Comparison of ENCODE assay signal across 35 cellular contexts in the genomic region with DNA sequence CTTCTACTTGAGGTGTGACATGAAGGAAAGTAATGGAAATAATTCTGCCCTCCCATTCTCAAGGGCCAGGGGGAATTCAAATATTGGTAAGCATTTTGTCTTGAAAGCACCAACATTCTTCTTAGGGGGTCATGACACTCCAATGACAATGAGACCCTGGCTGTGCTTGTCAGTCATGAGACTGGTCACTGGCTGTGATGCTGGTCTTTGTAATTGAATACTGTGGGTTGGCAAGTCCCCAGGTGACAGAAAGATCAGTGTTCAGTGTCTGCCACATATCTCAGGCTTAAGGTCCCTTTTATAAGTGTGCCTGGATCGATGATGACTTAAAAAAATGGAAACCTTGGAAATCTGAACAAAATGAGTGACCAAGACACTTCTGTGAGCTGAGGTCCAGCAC.
"Had no signal": no experiment of that assay in that cellular context is flagged by ENCODE, and none has a peak within 500 bp of the region (broad histone marks: within the 10 kb centered on the region; RNA-seq: fewer than 3 reads in every experiment).

No MANE protein-coding gene starts in this region.

- ATAC-seq: activated CD4-positive, alpha-beta T cell treated with anti-CD3 and anti-CD28 coated beads for 36 hours; activated CD8-positive, alpha-beta memory T cell treated with anti-CD3 and anti-CD28 coated beads, Interleukin-2, amount 10 ng/mL, durations not matched to agents 7 days and 5 days; activated CD8-positive, alpha-beta T cell treated with anti-CD3 and anti-CD28 coated beads, Interleukin-2, amount 10 ng/mL, durations not matched to agents 7 days and 5 days; activated naive CD8-positive, alpha-beta T cell treated with anti-CD3 and anti-CD28 coated beads, Interleukin-2, amount 50 U/mL, for 24 hours; body of pancreas; effector memory CD8-positive, alpha-beta T cell; foreskin keratinocyte; gastroesophageal sphincter; T-helper 17 cell had no signal

- H3K27me3 ChIP-seq: adrenal gland, body of pancreas, esophagus muscularis mucosa, foreskin keratinocyte, gastroesophageal sphincter had no signal

- H3K4me3 Mint-ChIP-seq: activated CD4-positive, alpha-beta memory T cell treated with anti-CD3 and anti-CD28 coated beads for 36 hours; activated CD4-positive, alpha-beta T cell treated with anti-CD3 and anti-CD28 coated beads for 36 hours; activated CD4-positive, alpha-beta T cell treated with anti-CD3 and anti-CD28 coated beads, Interleukin-2, amount 10 ng/mL, durations not matched to agents 24 days and 14 days; activated CD8-positive, alpha-beta memory T cell treated with anti-CD3 and anti-CD28 coated beads, Interleukin-2, amount 10 ng/mL, durations not matched to agents 7 days and 5 days; activated CD8-positive, alpha-beta T cell treated with anti-CD3 and anti-CD28 coated beads, Interleukin-2, amount 10 ng/mL, durations not matched to agents 7 days and 5 days; activated naive CD4-positive, alpha-beta T cell treated with anti-CD3 and anti-CD28 coated beads for 36 hours; activated naive CD4-positive, alpha-beta T cell treated with anti-CD3 and anti-CD28 coated beads, Interleukin-2, amount 50 U/mL, for 24 hours; activated naive CD8-positive, alpha-beta T cell treated with anti-CD3 and anti-CD28 coated beads for 36 hours; activated naive CD8-positive, alpha-beta T cell treated with anti-CD3 and anti-CD28 coated beads, Interleukin-2, amount 50 U/mL, for 24 hours; activated T-helper 1 cell treated with anti-CD3 and anti-CD28 coated beads, Interleukin-12 subunit alpha, Interleukin-12 subunit beta, Interleukin-2, Interleukin-4 antibody, amounts not matched to agents 30 ng/mL and 10 ng/mL and 1 ng/mL, durations not matched to agents 14 hours and 24 hours and 36 hours; effector memory CD8-positive, alpha-beta T cell; T-helper 17 cell; T-helper 2 cell treated with Interferon-gamma antibody and Interleukin-4, amounts not matched to agents 5 μg/mL and 100 μg/mL, for 36 hours had no signal

- H3K9me3 ChIP-seq: adrenal gland had no signal

- H3K4me3 ChIP-seq: adrenal gland, body of pancreas, esophagus muscularis mucosa, gastroesophageal sphincter had no signal

- DNase-seq: activated CD4-positive, alpha-beta memory T cell treated with anti-CD3 and anti-CD28 coated beads for 36 hours; activated CD4-positive, alpha-beta T cell treated with anti-CD3 and anti-CD28 coated beads for 36 hours; activated CD4-positive, alpha-beta T cell treated with anti-CD3 and anti-CD28 coated beads, Interleukin-2, amount 10 ng/mL, durations not matched to agents 24 days and 14 days; activated CD4-positive, CD25-positive, alpha-beta regulatory T cell; activated CD4-positive, CD25-positive, alpha-beta regulatory T cell treated with anti-CD3 and anti-CD28 coated beads, Interleukin-2, amount 50 U/mL, for 72 hours; activated CD8-positive, alpha-beta memory T cell treated with anti-CD3 and anti-CD28 coated beads, Interleukin-2, amount 10 ng/mL, durations not matched to agents 7 days and 5 days; activated CD8-positive, alpha-beta memory T cell treated with anti-CD3 and anti-CD28 coated beads, Interleukin-2, amount 50 U/mL, for 4 hours; activated CD8-positive, alpha-beta T cell treated with anti-CD3 and anti-CD28 coated beads, Interleukin-2, amount 10 ng/mL, durations not matched to agents 7 days and 5 days; activated effector memory CD4-positive, alpha-beta T cell treated with anti-CD3 and anti-CD28 coated beads, Interleukin-2, amount 50 U/mL, for 16 hours; activated naive CD4-positive, alpha-beta T cell treated with anti-CD3 and anti-CD28 coated beads for 36 hours; activated naive CD8-positive, alpha-beta T cell treated with anti-CD3 and anti-CD28 coated beads for 36 hours; activated naive CD8-positive, alpha-beta T cell treated with anti-CD3 and anti-CD28 coated beads, Interleukin-2, amount 50 U/mL, for 24 hours; activated T-cell treated with anti-CD3 and anti-CD28 coated beads, Interleukin-2, amount 50 U/mL, for 1 hour; activated T-cell treated with anti-CD3 and anti-CD28 coated beads, Interleukin-2, amount 50 U/mL, for 48 hours; adrenal gland; amygdala; aorta; body of pancreas; caudate nucleus; cortex of kidney; dermis blood vessel endothelial cell; effector CD4-positive, alpha-beta T cell; effector memory CD8-positive, alpha-beta T cell; erythroblast; foreskin keratinocyte; T-helper 1 cell; T-helper 17 cell; T1000; WERI-Rb-1 had no signal

- H3K27ac Mint-ChIP-seq: activated CD4-positive, alpha-beta memory T cell treated with anti-CD3 and anti-CD28 coated beads for 36 hours; activated CD4-positive, alpha-beta T cell treated with anti-CD3 and anti-CD28 coated beads for 36 hours; activated CD4-positive, alpha-beta T cell treated with anti-CD3 and anti-CD28 coated beads, Interleukin-2, amount 10 ng/mL, durations not matched to agents 24 days and 14 days; activated CD8-positive, alpha-beta memory T cell treated with anti-CD3 and anti-CD28 coated beads, Interleukin-2, amount 10 ng/mL, durations not matched to agents 7 days and 5 days; activated CD8-positive, alpha-beta T cell treated with anti-CD3 and anti-CD28 coated beads, Interleukin-2, amount 10 ng/mL, durations not matched to agents 7 days and 5 days; activated naive CD4-positive, alpha-beta T cell treated with anti-CD3 and anti-CD28 coated beads for 36 hours; activated naive CD4-positive, alpha-beta T cell treated with anti-CD3 and anti-CD28 coated beads, Interleukin-2, amount 50 U/mL, for 24 hours; activated naive CD8-positive, alpha-beta T cell treated with anti-CD3 and anti-CD28 coated beads for 36 hours; activated naive CD8-positive, alpha-beta T cell treated with anti-CD3 and anti-CD28 coated beads, Interleukin-2, amount 50 U/mL, for 24 hours; activated T-helper 1 cell treated with anti-CD3 and anti-CD28 coated beads, Interleukin-12 subunit alpha, Interleukin-12 subunit beta, Interleukin-2, Interleukin-4 antibody, amounts not matched to agents 30 ng/mL and 10 ng/mL and 1 ng/mL, durations not matched to agents 14 hours and 24 hours and 36 hours; activated T-helper 2 cell treated with anti-CD3 and anti-CD28 coated beads, Interferon-gamma antibody, Interleukin-2, Interleukin-4, amounts not matched to agents 10 μg/mL and 5 μg/mL and 100 μg/mL, durations not matched to agents 14 hours and 24 hours and 36 hours; effector memory CD8-positive, alpha-beta T cell; T-helper 17 cell; T-helper 2 cell treated with Interferon-gamma antibody and Interleukin-4, amounts not matched to agents 5 μg/mL and 100 μg/mL, for 36 hours had no signal

- H3K27me3 Mint-ChIP-seq: activated CD4-positive, alpha-beta memory T cell treated with anti-CD3 and anti-CD28 coated beads for 36 hours; activated CD4-positive, alpha-beta T cell treated with anti-CD3 and anti-CD28 coated beads for 36 hours; activated CD4-positive, alpha-beta T cell treated with anti-CD3 and anti-CD28 coated beads, Interleukin-2, amount 10 ng/mL, durations not matched to agents 24 days and 14 days; activated CD8-positive, alpha-beta memory T cell treated with anti-CD3 and anti-CD28 coated beads, Interleukin-2, amount 10 ng/mL, durations not matched to agents 7 days and 5 days; activated naive CD4-positive, alpha-beta T cell treated with anti-CD3 and anti-CD28 coated beads, Interleukin-2, amount 50 U/mL, for 24 hours; activated naive CD8-positive, alpha-beta T cell treated with anti-CD3 and anti-CD28 coated beads for 36 hours; activated naive CD8-positive, alpha-beta T cell treated with anti-CD3 and anti-CD28 coated beads, Interleukin-2, amount 50 U/mL, for 24 hours; effector memory CD8-positive, alpha-beta T cell; T-helper 17 cell had no signal

- H3K4me1 ChIP-seq: adrenal gland, body of pancreas, esophagus muscularis mucosa, foreskin keratinocyte, gastroesophageal sphincter had no signal

- H3K4me1 Mint-ChIP-seq: activated CD4-positive, alpha-beta T cell treated with anti-CD3 and anti-CD28 coated beads for 36 hours; activated CD4-positive, alpha-beta T cell treated with anti-CD3 and anti-CD28 coated beads, Interleukin-2, amount 10 ng/mL, durations not matched to agents 24 days and 14 days; activated CD8-positive, alpha-beta memory T cell treated with anti-CD3 and anti-CD28 coated beads, Interleukin-2, amount 10 ng/mL, durations not matched to agents 7 days and 5 days; activated naive CD4-positive, alpha-beta T cell treated with anti-CD3 and anti-CD28 coated beads, Interleukin-2, amount 50 U/mL, for 24 hours; activated naive CD8-positive, alpha-beta T cell treated with anti-CD3 and anti-CD28 coated beads for 36 hours; activated naive CD8-positive, alpha-beta T cell treated with anti-CD3 and anti-CD28 coated beads, Interleukin-2, amount 50 U/mL, for 24 hours; T-helper 17 cell had no signal

- H3K27ac ChIP-seq: adrenal gland, body of pancreas, esophagus muscularis mucosa, foreskin keratinocyte, gastroesophageal sphincter, WERI-Rb-1 had no signal
